ENCODE assay signal across 25 cellular contexts in the genomic region with DNA sequence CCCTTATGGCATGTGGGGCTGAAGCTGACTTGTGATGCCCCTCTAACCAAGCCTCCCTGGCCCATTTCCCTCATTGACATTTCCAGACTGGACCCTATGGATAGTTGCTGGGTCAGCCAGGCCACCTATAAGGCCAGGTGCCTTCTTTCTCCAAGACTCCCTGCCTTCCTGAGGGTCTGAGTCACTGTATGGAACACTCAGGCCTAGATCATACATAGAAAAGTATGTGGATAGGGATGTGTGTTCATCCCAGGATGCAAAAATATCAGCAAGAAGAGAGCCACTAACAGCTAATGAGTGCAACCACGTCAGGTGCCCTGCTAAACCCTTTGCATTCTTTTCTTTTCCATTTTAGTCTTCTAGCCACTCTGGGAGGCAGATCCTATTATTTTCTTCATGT.
DNase-seq lines count a peak whose midpoint lies in the region; ATAC-seq and TF ChIP-seq lines count a peak whose summit lies in the region.
"Had no signal": no experiment of that assay in that cellular context is flagged by ENCODE, and none has a peak within 500 bp of the region (broad histone marks: within the 10 kb centered on the region; RNA-seq: fewer than 3 reads in every experiment).

No MANE protein-coding gene starts in this region.

- H3K9me3 ChIP-seq in IMR-90 (ENCODE audit: control insufficient read depth, insufficient read depth, low read length) = no peaks in the 10 kb centered on the region
- H3K9me3 ChIP-seq in RWPE2 (ENCODE audit: severe bottlenecking) = no peaks in the 10 kb centered on the region
- H3K9me3 ChIP-seq: A549; BE2C; BLaER1 treated with 17β-estradiol and CSF1 and Interleukin-3, amounts not matched to agents 10 nM and 100 nM had no signal

- no TSS peak for BruUV-seq in IMR-90 (replicated peaks; lab: Mats Ljungman, UMichigan)

- dilution Hi-C loops in IMR-90 (cut with HindIII; ENCODE audit: low sequenced_read_pairs, unreplicated experiment) = no loop called here

- no peak overlapping the region for H4K8ac ChIP-seq in IMR-90 (ENCODE audit: low read depth in 2 of 2, low read length in 2 of 2)

- no peak overlapping the region for H3K56ac ChIP-seq in IMR-90 (ENCODE audit: extremely low read depth, insufficient read depth, low read length)

- H3K4me1 Mint-ChIP-seq in nephron progenitor cell = peaks cover 44% of the 10 kb centered on the region

- H3K36me3 ChIP-seq in IMR-90 (ENCODE audit: control insufficient read depth, insufficient read depth, low read length) (no peaks in the 10 kb centered on the region), RWPE2 (ENCODE audit: low read depth) (no peaks in the 10 kb centered on the region)
- H3K36me3 ChIP-seq: BE2C; BLaER1 treated with 17β-estradiol and CSF1 and Interleukin-3, amounts not matched to agents 10 nM and 100 nM had no signal

- TF ChIP-seq POLR2A in IMR-90 (IDR thresholded peaks at IDR 0.05; ENCODE audit: low read depth, low read length) = no peak

- H4K20me1 ChIP-seq in IMR-90 (ENCODE audit: insufficient read depth, low read length) = no peaks in the 10 kb centered on the region
- H4K20me1 ChIP-seq: BLaER1 treated with 17β-estradiol and CSF1 and Interleukin-3, amounts not matched to agents 10 nM and 100 nM had no signal

- no peak overlapping the region for H3K27ac Mint-ChIP-seq in nephron progenitor cell
- H3K27ac Mint-ChIP-seq: CD14-positive monocyte; CD4-positive, alpha-beta T cell had no signal

- no peak overlapping the region for H3K14ac ChIP-seq in IMR-90 (replicated peaks; ENCODE audit: low read depth, low read length)

- H2AFZ ChIP-seq in IMR-90 (replicated peaks; ENCODE audit: low read length, poor library complexity) = no peak overlapping the region
- H2AFZ ChIP-seq: GM23248 had no signal

- H2AK9ac ChIP-seq in IMR-90 (replicated peaks; ENCODE audit: low read depth, low read length, poor library complexity) = no peak overlapping the region

- H3K4me3 ChIP-seq in IMR-90 (ENCODE audit: insufficient read depth, low read depth, low read length) = no peak overlapping the region
- no peak overlapping the region for H3K4me3 ChIP-seq in RWPE2 (ENCODE audit: severe bottlenecking)
- H3K4me3 ChIP-seq: A549; BLaER1 treated with 17β-estradiol and CSF1 and Interleukin-3, amounts not matched to agents 10 nM and 100 nM; GM12878; GM23248 had no signal

- H2BK20ac ChIP-seq in IMR-90 (ENCODE audit: low read depth, low read length) = no peak overlapping the region

- no peak overlapping the region for H2BK5ac ChIP-seq in IMR-90 (ENCODE audit: low read depth, low read length, poor library complexity, severe bottlenecking)

- peaks cover 7% of the 10 kb centered on the region; the same call in 1 of the 2 replicates for H3K9me1 ChIP-seq in IMR-90 (ENCODE audit: insufficient read depth, low read length)

- H2BK15ac ChIP-seq in IMR-90 (ENCODE audit: low read depth, low read length) = no peak overlapping the region

- no peak overlapping the region for H2AK5ac ChIP-seq in IMR-90 (ENCODE audit: low read depth, low read length)

- TF ChIP-seq CTCF in IMR-90 (conservative IDR thresholded peaks at IDR 0.05; ENCODE audit: low read depth, low read length) (no peak), RWPE2 (IDR thresholded peaks at IDR 0.05; ENCODE audit: poor library complexity, severe bottlenecking) (no peak), foreskin keratinocyte (conservative IDR thresholded peaks at IDR 0.05) (no peak), nephron progenitor cell (IDR thresholded peaks at IDR 0.05) (no peak)

- DNase-seq in EL = peak; percentile 14
- DNase-seq in IMR-90 = peak; percentile 29
- DNase-seq in RWPE2 (ENCODE audit: low spot score) = no peak
- DNase-seq in foreskin keratinocyte = peak in 1 of 2 donors; percentile 57
- DNase-seq in NAMALWA (ENCODE audit: low spot score) = no peak
- DNase-seq in nephron progenitor cell = no peak
- DNase-seq: 8988T; ACHN; AML-193; BE2C; Calu3; CD4-positive, alpha-beta T cell; COR-L47; DMS53; DMS79 treated with DMSO at 0.1 percent for 48 hours; GDM1; H7; HCEC 1CT had no signal

- H3K4ac ChIP-seq in IMR-90 (ENCODE audit: low read depth, low read length) = no peak overlapping the region

- no peaks in the 10 kb centered on the region for H3K9me3 Mint-ChIP-seq in nephron progenitor cell
- H3K9me3 Mint-ChIP-seq: CD4-positive, alpha-beta T cell had no signal

- H3K4me2 ChIP-seq in IMR-90 (ENCODE audit: low read depth, low read length) = no peak overlapping the region
- H3K4me2 ChIP-seq: A549; BLaER1 treated with 17β-estradiol and CSF1 and Interleukin-3, amounts not matched to agents 10 nM and 100 nM had no signal

- no CpG with 5 or more reads among the region's 1 CpG for WGBS in IMR-90 (ENCODE audit: extremely low coverage in 2 of 2, insufficient read length in 1 of 2), 2 experiments

- no peak overlapping the region for H3K9ac ChIP-seq in IMR-90 (ENCODE audit: low read depth, low read length)
- H3K9ac ChIP-seq: BLaER1 treated with 17β-estradiol and CSF1 and Interleukin-3, amounts not matched to agents 10 nM and 100 nM; GM23248 had no signal

- intact Hi-C loops in IMR-90 (cut with micrococcal nuclease) = no loop called here

- H3K4me1 ChIP-seq in IMR-90 (ENCODE audit: control insufficient read depth, insufficient read depth, low read length) = peaks cover 5% of the 10 kb centered on the region; the same call in 1 of the 2 replicates
- no peaks in the 10 kb centered on the region for H3K4me1 ChIP-seq in RWPE2 (ENCODE audit: insufficient read depth, poor library complexity, severe bottlenecking)
- peaks cover 8% of the 10 kb centered on the region for H3K4me1 ChIP-seq in foreskin keratinocyte
- H3K4me1 ChIP-seq: A549; BE2C; BLaER1 treated with 17β-estradiol and CSF1 and Interleukin-3, amounts not matched to agents 10 nM and 100 nM had no signal

- no peak overlapping the region for H4K91ac ChIP-seq in IMR-90 (ENCODE audit: insufficient read depth, low read depth, low read length)

- no peak overlapping the region for H3K27ac ChIP-seq in IMR-90 (ENCODE audit: insufficient read depth, low read length)
- H3K27ac ChIP-seq in RWPE2 (ENCODE audit: poor library complexity, severe bottlenecking) = no peak overlapping the region
- H3K27ac ChIP-seq in foreskin keratinocyte = no peak overlapping the region
- H3K27ac ChIP-seq: A549; BLaER1 treated with 17β-estradiol and CSF1 and Interleukin-3, amounts not matched to agents 10 nM and 100 nM; GM23248 had no signal

- CTCF ChIA-PET in IMR-90 (lab: Yijun Ruan, JAX) = no interaction called here

- ATAC-seq in IMR-90 (ENCODE audit: low read depth) = no peak
- peak; percentile 54; the same call in 1 of the 3 replicates for ATAC-seq in RWPE2 (ENCODE audit: low read depth)
- peak; percentile 81 for ATAC-seq in foreskin keratinocyte
- ATAC-seq in GM21515 (IDR thresholded peaks at IDR 0.05; ENCODE audit: unreplicated experiment) = no peak
- no peak for ATAC-seq in HG03469 (IDR thresholded peaks at IDR 0.05; ENCODE audit: unreplicated experiment)
- ATAC-seq: A549 had no signal

- no peaks in the 10 kb centered on the region for H3K27me3 Mint-ChIP-seq in nephron progenitor cell (ENCODE audit: low read depth, poor library complexity)
- H3K27me3 Mint-ChIP-seq: CD4-positive, alpha-beta T cell had no signal

- no peaks in the 10 kb centered on the region for H3K79me1 ChIP-seq in IMR-90 (ENCODE audit: low read depth in 1 of 2, low read length in 2 of 2)

- no peaks in the 10 kb centered on the region for H3K36me3 Mint-ChIP-seq in nephron progenitor cell (ENCODE audit: low read depth)
- H3K36me3 Mint-ChIP-seq: CD14-positive monocyte had no signal

- H3K23ac ChIP-seq in IMR-90 (ENCODE audit: low read depth, low read length) = no peak overlapping the region

- no peaks in the 10 kb centered on the region for H3K27me3 ChIP-seq in IMR-90 (ENCODE audit: control insufficient read depth, insufficient read depth, low read length)
- H3K27me3 ChIP-seq in RWPE2 (ENCODE audit: insufficient read depth, poor library complexity, severe bottlenecking) = no peaks in the 10 kb centered on the region
- H3K27me3 ChIP-seq in foreskin keratinocyte = no peaks in the 10 kb centered on the region
- H3K27me3 ChIP-seq: BE2C; BLaER1 treated with 17β-estradiol and CSF1 and Interleukin-3, amounts not matched to agents 10 nM and 100 nM had no signal

- in situ Hi-C loops in IMR-90 (cut with MboI; ENCODE audit: low sequenced_read_pairs) = no loop called here

- no peak overlapping the region for H3K18ac ChIP-seq in IMR-90 (ENCODE audit: low read depth, low read length)

- no peak overlapping the region for H4K5ac ChIP-seq in IMR-90 (ENCODE audit: low read depth, low read length)

- H3K4me3 Mint-ChIP-seq in nephron progenitor cell = no peak overlapping the region
- H3K4me3 Mint-ChIP-seq: CD14-positive monocyte; CD4-positive, alpha-beta T cell had no signal

- H2BK120ac ChIP-seq in IMR-90 (ENCODE audit: low read depth, low read length) = no peak overlapping the region

- no peak for TF ChIP-seq RAD21 in IMR-90 (IDR thresholded peaks at IDR 0.05; ENCODE audit: low read length)

- POLR2A ChIA-PET in IMR-90 (lab: Charles Lee; ENCODE audit: unreplicated experiment) = no interaction called here

TF ChIP-seq in IMR-90, 13 proteins besides CTCF, POLR2A, EP300 and RAD21 (continues in another document):
- TF ChIP-seq RCOR1 (IDR thresholded peaks at IDR 0.05; ENCODE audit: insufficient replicate concordance, low read length) = no peak
- no peak for TF ChIP-seq CEBPB (IDR thresholded peaks at IDR 0.05; ENCODE audit: low read depth, low read length)
- TF ChIP-seq NFE2L2 (IDR thresholded peaks at IDR 0.05; ENCODE audit: low read depth, low read length) = no peak
- TF ChIP-seq MAFK (IDR thresholded peaks at IDR 0.05; ENCODE audit: low read depth, low read length) = no peak
- TF ChIP-seq CHD1 (IDR thresholded peaks at IDR 0.05; ENCODE audit: low read depth, low read length) = no peak
- TF ChIP-seq BHLHE40 (IDR thresholded peaks at IDR 0.05; ENCODE audit: low read depth, low read length) = no peak
- TF ChIP-seq ELK1 (IDR thresholded peaks at IDR 0.05; ENCODE audit: borderline replicate concordance, low read depth, low read length) = no peak
- no peak for TF ChIP-seq FOS (IDR thresholded peaks at IDR 0.05; ENCODE audit: low read depth, low read length)
- no peak for TF ChIP-seq MAZ (IDR thresholded peaks at IDR 0.05; ENCODE audit: borderline replicate concordance, low read depth, low read length)

Comparison
In these comparisons a context has a peak if more than half of its experiments do, and no peak if none do; other contexts are left out.
1. DNase-seq: peak in EL (single experiment) and IMR-90 (single experiment); none in RWPE2 (single experiment), NAMALWA (single experiment) and nephron progenitor cell (single experiment).
2. ATAC-seq: peak in RWPE2 (single experiment) and foreskin keratinocyte (single experiment); none in IMR-90 (single experiment), GM21515 (single experiment) and HG03469 (single experiment).